Comparison of ENCODE assay signal across 1 cellular context in the genomic region with DNA sequence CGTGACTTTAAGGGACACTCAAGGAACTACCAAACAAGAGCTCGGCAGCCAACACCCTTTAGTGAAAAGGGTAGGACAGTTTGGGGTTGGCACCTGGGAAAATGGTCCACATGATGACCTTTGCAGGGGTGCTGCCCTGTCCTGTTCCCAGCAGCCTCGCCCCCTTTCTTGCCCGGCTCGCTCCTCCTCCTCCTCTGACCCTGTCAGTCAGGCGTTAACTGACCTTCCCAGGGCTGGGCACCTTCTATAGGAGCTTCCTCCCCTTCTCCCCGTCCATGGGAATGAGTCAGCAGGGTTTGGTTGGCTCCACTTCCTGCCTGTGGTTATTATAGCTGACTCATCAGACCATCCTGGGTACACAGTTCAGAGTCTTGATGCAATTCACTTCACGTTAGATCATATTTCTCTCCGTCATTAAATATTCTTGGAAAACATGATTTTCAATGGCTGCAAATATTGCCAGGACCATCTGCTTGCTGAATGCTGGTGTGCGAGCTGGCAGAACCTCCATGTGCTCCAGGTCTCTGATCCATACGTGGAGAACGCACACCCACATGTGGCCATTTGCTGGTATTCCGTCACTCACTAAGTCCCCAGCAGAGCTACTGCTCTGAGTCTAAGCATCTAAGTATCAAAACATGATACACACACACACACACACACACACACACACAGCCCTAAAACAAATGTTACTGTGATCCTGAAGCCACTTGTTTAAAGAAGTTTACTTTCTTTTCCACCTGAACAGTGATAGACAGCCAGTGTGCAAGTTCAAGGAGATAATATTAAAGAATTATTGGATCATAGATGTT.
TF ChIP-seq lines count a peak whose summit lies in the region.

No MANE protein-coding gene starts in this region.

TF ChIP-seq in K562, 482 proteins besides CTCF, POLR2A, EP300 and RAD21 (continued from another document and continues in another):
- TF ChIP-seq SMC3 (conservative IDR thresholded peaks at IDR 0.05; ENCODE audit: insufficient read depth, low read depth, low read length) (peak; percentile 82), FOS (IDR thresholded peaks at IDR 0.05; ENCODE audit: extremely low read depth, insufficient read length) (peak; percentile 46), LARP7 (IDR thresholded peaks at IDR 0.05) (no peak), MTA3 (IDR thresholded peaks at IDR 0.05; ENCODE audit: borderline replicate concordance) (peak; percentile 90), ZNF766 (CRISPR knock-in tag; conservative IDR thresholded peaks at IDR 0.05) (no peak; the same call in 1 of the 2 replicates), POLR2B (IDR thresholded peaks at IDR 0.05; ENCODE audit: low read depth, partially characterized antibody) (peak; percentile 39), FOSL1 (tag; conservative IDR thresholded peaks at IDR 0.05) (peak; percentile 99), MCM2 (IDR thresholded peaks at IDR 0.05; ENCODE audit: low read depth) (no peak), ZNF717 (CRISPR knock-in tag; IDR thresholded peaks at IDR 0.05) (no peak), NFE2L1 (tag; IDR thresholded peaks at IDR 0.05; ENCODE audit: borderline replicate concordance, low read depth) (peak; percentile 93), ZNF23 (CRISPR knock-in tag; IDR thresholded peaks at IDR 0.05) (no peak), CBFB (CRISPR knock-in tag; IDR thresholded peaks at IDR 0.05) (0 out of 2 replicates have a peak, but pooled peaks have one; percentile 33), RNF2 (IDR thresholded peaks at IDR 0.05) (peak; percentile 64), ZNF212 (CRISPR knock-in tag; IDR thresholded peaks at IDR 0.05) (no peak), ZNF121 (CRISPR knock-in tag; conservative IDR thresholded peaks at IDR 0.05) (no peak), BRCA1 (IDR thresholded peaks at IDR 0.05) (no peak), BRCA1 (CRISPR knock-in tag; IDR thresholded peaks at IDR 0.05) (no peak), HDAC2 (IDR thresholded peaks at IDR 0.05) (peak; percentile 66; the same call in 1 of the 2 replicates), GABPB2 (CRISPR knock-in tag; conservative IDR thresholded peaks at IDR 0.05) (no peak), SMARCC2 (IDR thresholded peaks at IDR 0.05; ENCODE audit: low read depth) (peak; percentile 92)
- TF ChIP-seq, protein P1, sequence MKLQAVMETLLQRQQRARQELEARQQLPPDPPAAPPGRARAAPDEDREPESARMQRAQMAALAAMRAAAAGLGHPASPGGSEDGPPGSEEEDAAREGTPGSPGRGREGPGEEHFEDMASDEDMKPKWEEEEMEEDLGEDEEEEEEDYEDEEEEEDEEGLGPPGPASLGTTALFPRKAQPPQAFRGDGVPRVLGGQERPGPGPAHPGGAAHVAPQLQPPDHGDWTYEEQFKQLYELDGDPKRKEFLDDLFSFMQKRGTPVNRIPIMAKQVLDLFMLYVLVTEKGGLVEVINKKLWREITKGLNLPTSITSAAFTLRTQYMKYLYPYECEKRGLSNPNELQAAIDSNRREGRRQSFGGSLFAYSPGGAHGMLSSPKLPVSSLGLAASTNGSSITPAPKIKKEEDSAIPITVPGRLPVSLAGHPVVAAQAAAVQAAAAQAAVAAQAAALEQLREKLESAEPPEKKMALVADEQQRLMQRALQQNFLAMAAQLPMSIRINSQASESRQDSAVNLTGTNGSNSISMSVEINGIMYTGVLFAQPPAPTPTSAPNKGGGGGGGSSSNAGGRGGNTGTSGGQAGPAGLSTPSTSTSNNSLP (IDR thresholded peaks at IDR 0.05; ENCODE audit: borderline replicate concordance, low read depth, low read length): peak; percentile 68; the same call in 1 of the 2 replicates
- TF ChIP-seq, protein P2, sequence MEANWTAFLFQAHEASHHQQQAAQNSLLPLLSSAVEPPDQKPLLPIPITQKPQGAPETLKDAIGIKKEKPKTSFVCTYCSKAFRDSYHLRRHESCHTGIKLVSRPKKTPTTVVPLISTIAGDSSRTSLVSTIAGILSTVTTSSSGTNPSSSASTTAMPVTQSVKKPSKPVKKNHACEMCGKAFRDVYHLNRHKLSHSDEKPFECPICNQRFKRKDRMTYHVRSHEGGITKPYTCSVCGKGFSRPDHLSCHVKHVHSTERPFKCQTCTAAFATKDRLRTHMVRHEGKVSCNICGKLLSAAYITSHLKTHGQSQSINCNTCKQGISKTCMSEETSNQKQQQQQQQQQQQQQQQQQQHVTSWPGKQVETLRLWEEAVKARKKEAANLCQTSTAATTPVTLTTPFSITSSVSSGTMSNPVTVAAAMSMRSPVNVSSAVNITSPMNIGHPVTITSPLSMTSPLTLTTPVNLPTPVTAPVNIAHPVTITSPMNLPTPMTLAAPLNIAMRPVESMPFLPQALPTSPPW (CRISPR knock-in tag; IDR thresholded peaks at IDR 0.05): peak; percentile 74
- TF ChIP-seq, protein P3, sequence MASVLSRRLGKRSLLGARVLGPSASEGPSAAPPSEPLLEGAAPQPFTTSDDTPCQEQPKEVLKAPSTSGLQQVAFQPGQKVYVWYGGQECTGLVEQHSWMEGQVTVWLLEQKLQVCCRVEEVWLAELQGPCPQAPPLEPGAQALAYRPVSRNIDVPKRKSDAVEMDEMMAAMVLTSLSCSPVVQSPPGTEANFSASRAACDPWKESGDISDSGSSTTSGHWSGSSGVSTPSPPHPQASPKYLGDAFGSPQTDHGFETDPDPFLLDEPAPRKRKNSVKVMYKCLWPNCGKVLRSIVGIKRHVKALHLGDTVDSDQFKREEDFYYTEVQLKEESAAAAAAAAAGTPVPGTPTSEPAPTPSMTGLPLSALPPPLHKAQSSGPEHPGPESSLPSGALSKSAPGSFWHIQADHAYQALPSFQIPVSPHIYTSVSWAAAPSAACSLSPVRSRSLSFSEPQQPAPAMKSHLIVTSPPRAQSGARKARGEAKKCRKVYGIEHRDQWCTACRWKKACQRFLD (CRISPR knock-in tag; IDR thresholded peaks at IDR 0.05): peak; percentile 75; the same call in 1 of the 2 replicates
- TF ChIP-seq, protein P4, sequence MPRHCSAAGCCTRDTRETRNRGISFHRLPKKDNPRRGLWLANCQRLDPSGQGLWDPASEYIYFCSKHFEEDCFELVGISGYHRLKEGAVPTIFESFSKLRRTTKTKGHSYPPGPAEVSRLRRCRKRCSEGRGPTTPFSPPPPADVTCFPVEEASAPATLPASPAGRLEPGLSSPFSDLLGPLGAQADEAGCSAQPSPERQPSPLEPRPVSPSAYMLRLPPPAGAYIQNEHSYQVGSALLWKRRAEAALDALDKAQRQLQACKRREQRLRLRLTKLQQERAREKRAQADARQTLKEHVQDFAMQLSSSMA (CRISPR knock-in tag; IDR thresholded peaks at IDR 0.05): no peak
- TF ChIP-seq, protein P5, sequence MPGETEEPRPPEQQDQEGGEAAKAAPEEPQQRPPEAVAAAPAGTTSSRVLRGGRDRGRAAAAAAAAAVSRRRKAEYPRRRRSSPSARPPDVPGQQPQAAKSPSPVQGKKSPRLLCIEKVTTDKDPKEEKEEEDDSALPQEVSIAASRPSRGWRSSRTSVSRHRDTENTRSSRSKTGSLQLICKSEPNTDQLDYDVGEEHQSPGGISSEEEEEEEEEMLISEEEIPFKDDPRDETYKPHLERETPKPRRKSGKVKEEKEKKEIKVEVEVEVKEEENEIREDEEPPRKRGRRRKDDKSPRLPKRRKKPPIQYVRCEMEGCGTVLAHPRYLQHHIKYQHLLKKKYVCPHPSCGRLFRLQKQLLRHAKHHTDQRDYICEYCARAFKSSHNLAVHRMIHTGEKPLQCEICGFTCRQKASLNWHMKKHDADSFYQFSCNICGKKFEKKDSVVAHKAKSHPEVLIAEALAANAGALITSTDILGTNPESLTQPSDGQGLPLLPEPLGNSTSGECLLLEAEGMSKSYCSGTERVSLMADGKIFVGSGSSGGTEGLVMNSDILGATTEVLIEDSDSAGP (CRISPR knock-in tag; IDR thresholded peaks at IDR 0.05): no peak
- TF ChIP-seq, protein P6, sequence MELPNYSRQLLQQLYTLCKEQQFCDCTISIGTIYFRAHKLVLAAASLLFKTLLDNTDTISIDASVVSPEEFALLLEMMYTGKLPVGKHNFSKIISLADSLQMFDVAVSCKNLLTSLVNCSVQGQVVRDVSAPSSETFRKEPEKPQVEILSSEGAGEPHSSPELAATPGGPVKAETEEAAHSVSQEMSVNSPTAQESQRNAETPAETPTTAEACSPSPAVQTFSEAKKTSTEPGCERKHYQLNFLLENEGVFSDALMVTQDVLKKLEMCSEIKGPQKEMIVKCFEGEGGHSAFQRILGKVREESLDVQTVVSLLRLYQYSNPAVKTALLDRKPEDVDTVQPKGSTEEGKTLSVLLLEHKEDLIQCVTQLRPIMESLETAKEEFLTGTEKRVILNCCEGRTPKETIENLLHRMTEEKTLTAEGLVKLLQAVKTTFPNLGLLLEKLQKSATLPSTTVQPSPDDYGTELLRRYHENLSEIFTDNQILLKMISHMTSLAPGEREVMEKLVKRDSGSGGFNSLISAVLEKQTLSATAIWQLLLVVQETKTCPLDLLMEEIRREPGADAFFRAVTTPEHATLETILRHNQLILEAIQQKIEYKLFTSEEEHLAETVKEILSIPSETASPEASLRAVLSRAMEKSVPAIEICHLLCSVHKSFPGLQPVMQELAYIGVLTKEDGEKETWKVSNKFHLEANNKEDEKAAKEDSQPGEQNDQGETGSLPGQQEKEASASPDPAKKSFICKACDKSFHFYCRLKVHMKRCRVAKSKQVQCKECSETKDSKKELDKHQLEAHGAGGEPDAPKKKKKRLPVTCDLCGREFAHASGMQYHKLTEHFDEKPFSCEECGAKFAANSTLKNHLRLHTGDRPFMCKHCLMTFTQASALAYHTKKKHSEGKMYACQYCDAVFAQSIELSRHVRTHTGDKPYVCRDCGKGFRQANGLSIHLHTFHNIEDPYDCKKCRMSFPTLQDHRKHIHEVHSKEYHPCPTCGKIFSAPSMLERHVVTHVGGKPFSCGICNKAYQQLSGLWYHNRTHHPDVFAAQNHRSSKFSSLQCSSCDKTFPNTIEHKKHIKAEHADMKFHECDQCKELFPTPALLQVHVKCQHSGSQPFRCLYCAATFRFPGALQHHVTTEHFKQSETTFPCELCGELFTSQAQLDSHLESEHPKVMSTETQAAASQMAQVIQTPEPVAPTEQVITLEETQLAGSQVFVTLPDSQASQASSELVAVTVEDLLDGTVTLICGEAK (IDR thresholded peaks at IDR 0.05): peak; percentile 28
- TF ChIP-seq, protein P6 (CRISPR knock-in tag; IDR thresholded peaks at IDR 0.05): no peak
- TF ChIP-seq, protein P7, sequence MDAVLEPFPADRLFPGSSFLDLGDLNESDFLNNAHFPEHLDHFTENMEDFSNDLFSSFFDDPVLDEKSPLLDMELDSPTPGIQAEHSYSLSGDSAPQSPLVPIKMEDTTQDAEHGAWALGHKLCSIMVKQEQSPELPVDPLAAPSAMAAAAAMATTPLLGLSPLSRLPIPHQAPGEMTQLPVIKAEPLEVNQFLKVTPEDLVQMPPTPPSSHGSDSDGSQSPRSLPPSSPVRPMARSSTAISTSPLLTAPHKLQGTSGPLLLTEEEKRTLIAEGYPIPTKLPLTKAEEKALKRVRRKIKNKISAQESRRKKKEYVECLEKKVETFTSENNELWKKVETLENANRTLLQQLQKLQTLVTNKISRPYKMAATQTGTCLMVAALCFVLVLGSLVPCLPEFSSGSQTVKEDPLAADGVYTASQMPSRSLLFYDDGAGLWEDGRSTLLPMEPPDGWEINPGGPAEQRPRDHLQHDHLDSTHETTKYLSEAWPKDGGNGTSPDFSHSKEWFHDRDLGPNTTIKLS (IDR thresholded peaks at IDR 0.05; ENCODE audit: borderline replicate concordance, low read depth): peak; percentile 69; the same call in 1 of the 2 replicates
- TF ChIP-seq, protein P8, sequence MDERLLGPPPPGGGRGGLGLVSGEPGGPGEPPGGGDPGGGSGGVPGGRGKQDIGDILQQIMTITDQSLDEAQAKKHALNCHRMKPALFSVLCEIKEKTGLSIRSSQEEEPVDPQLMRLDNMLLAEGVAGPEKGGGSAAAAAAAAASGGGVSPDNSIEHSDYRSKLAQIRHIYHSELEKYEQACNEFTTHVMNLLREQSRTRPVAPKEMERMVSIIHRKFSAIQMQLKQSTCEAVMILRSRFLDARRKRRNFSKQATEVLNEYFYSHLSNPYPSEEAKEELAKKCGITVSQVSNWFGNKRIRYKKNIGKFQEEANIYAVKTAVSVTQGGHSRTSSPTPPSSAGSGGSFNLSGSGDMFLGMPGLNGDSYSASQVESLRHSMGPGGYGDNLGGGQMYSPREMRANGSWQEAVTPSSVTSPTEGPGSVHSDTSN (CRISPR knock-in tag; IDR thresholded peaks at IDR 0.05; ENCODE audit: low read depth): peak; percentile 46; the same call in 1 of the 2 replicates
- TF ChIP-seq, protein P8 (tag; conservative IDR thresholded peaks at IDR 0.05; ENCODE audit: low read depth): peak; percentile 83
- TF ChIP-seq, protein P9, sequence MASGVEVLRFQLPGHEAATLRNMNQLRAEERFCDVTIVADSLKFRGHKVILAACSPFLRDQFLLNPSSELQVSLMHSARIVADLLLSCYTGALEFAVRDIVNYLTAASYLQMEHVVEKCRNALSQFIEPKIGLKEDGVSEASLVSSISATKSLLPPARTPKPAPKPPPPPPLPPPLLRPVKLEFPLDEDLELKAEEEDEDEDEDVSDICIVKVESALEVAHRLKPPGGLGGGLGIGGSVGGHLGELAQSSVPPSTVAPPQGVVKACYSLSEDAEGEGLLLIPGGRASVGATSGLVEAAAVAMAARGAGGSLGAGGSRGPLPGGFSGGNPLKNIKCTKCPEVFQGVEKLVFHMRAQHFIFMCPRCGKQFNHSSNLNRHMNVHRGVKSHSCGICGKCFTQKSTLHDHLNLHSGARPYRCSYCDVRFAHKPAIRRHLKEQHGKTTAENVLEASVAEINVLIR (CRISPR knock-in tag; IDR thresholded peaks at IDR 0.05): 0 out of 2 replicates have a peak, but pooled peaks have one; percentile 48
